ENCODE assay signal across 14 cellular contexts in genomic region chr17:74752415-74752814, GRCh38. TPM values are rescaled to one million over a fixed set of nuclear protein-coding genes. Genes with fewer than 3 reads are reported as not detected.
DNase-seq lines count a peak whose midpoint lies in the region; ATAC-seq and TF ChIP-seq lines count a peak whose summit lies in the region.
"Had no signal": no experiment of that assay in that cellular context is flagged by ENCODE, and none has a peak within 500 bp of the region (broad histone marks: within the 10 kb centered on the region; RNA-seq: fewer than 3 reads in every experiment).

No MANE protein-coding gene starts in this region.

- POLR2A ChIA-PET in activated CD8-positive, alpha-beta T cell treated with anti-CD3 and anti-CD28 coated beads for 36 hours (lab: Charles Lee), result interaction anchor here (3.0 kb wide), 1 partner anchor 11 kb away, joined by 13 read pairs; no protein-coding TSS in a partner anchor
- POLR2A ChIA-PET in SK-N-SH (lab: Yijun Ruan, JAX), result interaction anchor here (1.1 kb wide), 1 partner anchor 17 kb away, joined by 3 read pairs; no protein-coding TSS in a partner anchor

- peak overlapping the region in 3 of 4 donors; percentile 77 to 94 (median 91) for H3K27ac ChIP-seq in tibial nerve
- H3K27ac ChIP-seq in SK-N-SH (ENCODE audit: low read depth in 2 of 2, low read length in 1 of 2), result no peak overlapping the region
- H3K27ac ChIP-seq: WERI-Rb-1 had no signal

- H3K27me3 ChIP-seq in tibial nerve (no peaks in the 10 kb centered on the region), SK-N-SH (ENCODE audit: insufficient read depth) (no peaks in the 10 kb centered on the region)

- DNase-seq in activated T-cell treated with anti-CD3 and anti-CD28 coated beads, Interleukin-2, amount 50 U/mL, for 4 hours, result no peak
- DNase-seq in activated T-cell treated with anti-CD3 and anti-CD28 coated beads, Interleukin-2, amount 50 U/mL, for 48 hours, result no peak
- no peak for DNase-seq in activated CD8-positive, alpha-beta T cell treated with anti-CD3 and anti-CD28 coated beads for 36 hours
- DNase-seq in immature natural killer cell (no peak), tibial nerve (ENCODE audit: low spot score in 2 of 2) (no peak), middle frontal gyrus (ENCODE audit: extremely low spot score, low spot score) (no peak), SK-N-SH (no peak)
- DNase-seq: dermis blood vessel endothelial cell, DMS79, H7, NCI-H1417, WERI-Rb-1 had no signal

- H3K36me3 ChIP-seq in tibial nerve (no peaks in the 10 kb centered on the region), SK-N-SH (replicated peaks in 1 of 2; ENCODE audit: control insufficient read depth in 1 of 2, insufficient read depth in 2 of 2, low read length in 1 of 2) (no peaks in the 10 kb centered on the region)

- peaks cover 7% of the 10 kb centered on the region for H3K36me3 Mint-ChIP-seq in activated T-cell treated with anti-CD3 and anti-CD28 coated beads, Interleukin-2, amount 50 U/mL, for 4 hours (ENCODE audit: insufficient read depth)
- H3K36me3 Mint-ChIP-seq in activated CD8-positive, alpha-beta T cell treated with anti-CD3 and anti-CD28 coated beads for 36 hours (ENCODE audit: low read depth), result peaks cover 52% of the 10 kb centered on the region
- H3K36me3 Mint-ChIP-seq in immature natural killer cell, result peaks cover 11 to 31% (median 19%) of the 10 kb centered on the region in 3 donors

- H2AFZ ChIP-seq in SK-N-SH (ENCODE audit: low read depth), result no peak overlapping the region

- peaks cover 0 to 85% (median 57%) of the 10 kb centered on the region in 4 donors for H3K4me1 ChIP-seq in tibial nerve
- peaks cover 4 to 34% of the 10 kb centered on the region in 2 experiments; a peak in 3 of 4 replicates for H3K4me1 ChIP-seq in SK-N-SH (ENCODE audit: control insufficient read depth in 1 of 2, insufficient read depth in 2 of 2, low read depth in 1 of 2, low read length in 1 of 2)

- 64 to 65% methylated on average over 9 of the region's 9 CpGs for WGBS in tibial nerve, 2 donors
- WGBS in SK-N-SH (ENCODE audit: low lambda C conversion rate), result 94% methylated on average over 9 of the region's 9 CpGs

- H4K20me1 ChIP-seq in SK-N-SH (ENCODE audit: insufficient read depth), result no peaks in the 10 kb centered on the region

- H3K9ac ChIP-seq in SK-N-SH, result no peak overlapping the region

- H3K4me1 Mint-ChIP-seq in activated T-cell treated with anti-CD3 and anti-CD28 coated beads, Interleukin-2, amount 50 U/mL, for 4 hours (ENCODE audit: low read depth), result peaks cover 71% of the 10 kb centered on the region
- peaks cover 53% of the 10 kb centered on the region for H3K4me1 Mint-ChIP-seq in activated CD8-positive, alpha-beta T cell treated with anti-CD3 and anti-CD28 coated beads for 36 hours (ENCODE audit: low read depth)
- H3K4me1 Mint-ChIP-seq in immature natural killer cell, result peaks cover 79% of the 10 kb centered on the region in 2 donors

- H3K4me2 ChIP-seq in SK-N-SH, result no peak overlapping the region

- H3F3A ChIP-seq in SK-N-SH (replicated peaks; ENCODE audit: insufficient read depth), result peaks cover 1% of the 10 kb centered on the region

- no peaks in the 10 kb centered on the region for H3K27me3 Mint-ChIP-seq in activated T-cell treated with anti-CD3 and anti-CD28 coated beads, Interleukin-2, amount 50 U/mL, for 4 hours (ENCODE audit: low read depth)
- H3K27me3 Mint-ChIP-seq in activated CD8-positive, alpha-beta T cell treated with anti-CD3 and anti-CD28 coated beads for 36 hours, result no peaks in the 10 kb centered on the region
- H3K27me3 Mint-ChIP-seq in immature natural killer cell (ENCODE audit: low read depth in 3 of 3), result peaks cover 7 to 19% (median 16%) of the 10 kb centered on the region in 3 donors

- intact Hi-C loops in activated CD8-positive, alpha-beta T cell treated with anti-CD3 and anti-CD28 coated beads for 36 hours (cut with micrococcal nuclease), result no loop called here

- TF ChIP-seq POLR2A in tibial nerve (IDR thresholded peaks at IDR 0.05), result no peak

- TF ChIP-seq EP300 in tibial nerve (IDR thresholded peaks at IDR 0.05), result no peak
- no peak for TF ChIP-seq EP300 in SK-N-SH (IDR thresholded peaks at IDR 0.05; ENCODE audit: borderline replicate concordance in 1 of 2, low read depth in 1 of 2, low read length in 1 of 2)

- no peak for ATAC-seq in activated T-cell treated with anti-CD3 and anti-CD28 coated beads, Interleukin-2, amount 50 U/mL, for 4 hours
- ATAC-seq in activated CD8-positive, alpha-beta T cell treated with anti-CD3 and anti-CD28 coated beads for 36 hours, result no peak
- ATAC-seq in HG02763 (IDR thresholded peaks at IDR 0.05; ENCODE audit: unreplicated experiment), result no peak

- H3K9me3 ChIP-seq in tibial nerve (no peaks in the 10 kb centered on the region), SK-N-SH (no peaks in the 10 kb centered on the region)

- TF ChIP-seq CTCF in activated CD8-positive, alpha-beta T cell treated with anti-CD3 and anti-CD28 coated beads for 36 hours (IDR thresholded peaks at IDR 0.05), result no peak
- TF ChIP-seq CTCF in tibial nerve (IDR thresholded peaks at IDR 0.05) (no peak), SK-N-SH (IDR thresholded peaks at IDR 0.05) (no peak)

- H3K4me3 Mint-ChIP-seq in activated T-cell treated with anti-CD3 and anti-CD28 coated beads, Interleukin-2, amount 50 U/mL, for 4 hours, result peak overlapping the region; percentile 97
- H3K4me3 Mint-ChIP-seq in activated CD8-positive, alpha-beta T cell treated with anti-CD3 and anti-CD28 coated beads for 36 hours, result peak overlapping the region; percentile 85
- H3K4me3 Mint-ChIP-seq in immature natural killer cell, result peak overlapping the region; percentile 95 to 99 (median 97)

- peak overlapping the region; percentile 86 for H3K27ac Mint-ChIP-seq in activated CD8-positive, alpha-beta T cell treated with anti-CD3 and anti-CD28 coated beads for 36 hours
- H3K27ac Mint-ChIP-seq in immature natural killer cell, result peak overlapping the region; percentile 87 to 96 (median 92)

- no peaks in the 10 kb centered on the region for H3K9me2 ChIP-seq in SK-N-SH

- CTCF ChIA-PET in activated CD8-positive, alpha-beta T cell treated with anti-CD3 and anti-CD28 coated beads for 36 hours (lab: Charles Lee), result interaction anchor here (1.1 to 7.9 kb wide), 6 partner anchors 8 to 95 kb away, joined by 3 to 56 read pairs (median 12); no protein-coding TSS in a partner anchor
- CTCF ChIA-PET in SK-N-SH (lab: Yijun Ruan, JAX), result interaction anchor here (1.3 to 21.6 kb wide), 4 partner anchors 24 to 113 kb away, joined by 5 to 1361 read pairs (median 102); partner anchors contain the start of genes GRIN2C and NAT9

- TF ChIP-seq RAD21 in SK-N-SH (IDR thresholded peaks at IDR 0.05; ENCODE audit: low read length), result no peak

- H3K9me3 Mint-ChIP-seq in activated T-cell treated with anti-CD3 and anti-CD28 coated beads, Interleukin-2, amount 50 U/mL, for 4 hours, result no peaks in the 10 kb centered on the region
- H3K9me3 Mint-ChIP-seq in activated CD8-positive, alpha-beta T cell treated with anti-CD3 and anti-CD28 coated beads for 36 hours, result no peaks in the 10 kb centered on the region
- H3K9me3 Mint-ChIP-seq in immature natural killer cell, result peaks cover 0 to 2% (median 0%) of the 10 kb centered on the region in 6 donors

- no peak overlapping the region for H3K4me3 ChIP-seq in tibial nerve
- no peak overlapping the region for H3K4me3 ChIP-seq in SK-N-SH (ENCODE audit: low read depth in 2 of 2, low read length in 1 of 2)

- peaks cover 24% of the 10 kb centered on the region for H3K79me2 ChIP-seq in SK-N-SH (ENCODE audit: insufficient read depth)

TF ChIP-seq in SK-N-SH, 30 proteins besides CTCF, POLR2A, EP300 and RAD21 (continues in another document):
- TF ChIP-seq USF1 (IDR thresholded peaks at IDR 0.05; ENCODE audit: borderline replicate concordance, low read depth) (no peak), MEF2A (IDR thresholded peaks at IDR 0.05; ENCODE audit: borderline replicate concordance, low read depth) (no peak)

RNA-seq across cellular contexts. Expression of gene NHERF1, which starts 4.0 kb away (rescaled TPM):
- total RNA-seq in activated T-cell treated with anti-CD3 and anti-CD28 coated beads, Interleukin-2, amount 50 U/mL, for 4 hours, result 100 to 1,000 TPM; 124 to 138 (median 137) TPM
- 100 to 1,000 TPM; 143 to 150 TPM for total RNA-seq in activated CD8-positive, alpha-beta T cell treated with anti-CD3 and anti-CD28 coated beads for 36 hours
- polyA plus RNA-seq in immature natural killer cell, result 1,000 to 10,000 TPM in 1 of 3 donors, 100 to 1,000 TPM in 2; 566 to 1,121 (median 751) TPM
- total RNA-seq in tibial nerve, result 10 to 100 TPM; 42.2 to 55.2 (median 53.0) TPM
- 26.9 and 40.1 TPM in 2 replicates for polyA plus RNA-seq in SK-N-SH (2012; rRNA removed)
- polyA plus RNA-seq in SK-N-SH (2012; cell fraction: cytosol; rRNA removed), result 23.7 and 29.2 TPM in 2 replicates
- 21.2 and 25.9 TPM in 2 replicates for polyA plus RNA-seq in SK-N-SH (2012; cell fraction: nucleus; rRNA removed)

RNA-seq across cellular contexts. Expression of gene RAB37, which starts 15.4 kb away (rescaled TPM):
- under 1 TPM; 0.29 to 0.98 (median 0.33) TPM for total RNA-seq in activated T-cell treated with anti-CD3 and anti-CD28 coated beads, Interleukin-2, amount 50 U/mL, for 4 hours
- total RNA-seq in activated CD8-positive, alpha-beta T cell treated with anti-CD3 and anti-CD28 coated beads for 36 hours, result 1 to 10 TPM; 6.6 to 6.7 TPM
- 100 to 1,000 TPM; 208 to 218 (median 212) TPM for polyA plus RNA-seq in immature natural killer cell
- total RNA-seq in tibial nerve, result 1 to 10 TPM in 3 of 4 donors, under 1 TPM in 1; 0.87 to 4.4 (median 2.3) TPM
- 0.13 and 0.25 TPM in 2 replicates for polyA plus RNA-seq in SK-N-SH (2012; rRNA removed)
- 0.09 and 0.12 TPM in 2 replicates for polyA plus RNA-seq in SK-N-SH (2012; cell fraction: cytosol; rRNA removed)
- polyA plus RNA-seq in SK-N-SH (2012; cell fraction: nucleus; rRNA removed), result 0.26 and 0.31 TPM in 2 replicates

RNA-seq across cellular contexts. Expression of gene NAT9, which starts 23.7 kb away (rescaled TPM):
- total RNA-seq in activated T-cell treated with anti-CD3 and anti-CD28 coated beads, Interleukin-2, amount 50 U/mL, for 4 hours, result 10 to 100 TPM; 63.1 to 68.7 (median 65.9) TPM
- total RNA-seq in activated CD8-positive, alpha-beta T cell treated with anti-CD3 and anti-CD28 coated beads for 36 hours, result 10 to 100 TPM; 35.5 to 42.4 TPM
- polyA plus RNA-seq in immature natural killer cell (10 to 100 TPM in 1 of 3 donors, 1 to 10 TPM in 2; 4.3 to 11.2 (median 6.3) TPM), SK-N-SH (2012; rRNA removed) (117 and 190 TPM in 2 replicates)
- total RNA-seq in tibial nerve, result 10 to 100 TPM; 27.5 to 78.6 (median 43.2) TPM
- 38.1 and 64.6 TPM in 2 replicates for polyA plus RNA-seq in SK-N-SH (2012; cell fraction: cytosol; rRNA removed)
- polyA plus RNA-seq in SK-N-SH (2012; cell fraction: nucleus; rRNA removed), result 744 and 872 TPM in 2 replicates

RNA-seq across cellular contexts. Expression of gene CD300LF, which starts 39.7 kb away (rescaled TPM):
- total RNA-seq in activated T-cell treated with anti-CD3 and anti-CD28 coated beads, Interleukin-2, amount 50 U/mL, for 4 hours, result not detected
- not detected for total RNA-seq in activated CD8-positive, alpha-beta T cell treated with anti-CD3 and anti-CD28 coated beads for 36 hours
- 1 to 10 TPM; 1.9 to 4.2 (median 2.0) TPM for polyA plus RNA-seq in immature natural killer cell
- 1 to 10 TPM in 1 of 4 donors, not detected in 3; 2.1 TPM for total RNA-seq in tibial nerve
- polyA plus RNA-seq in SK-N-SH (2012; rRNA removed), result not detected in 2 replicates
- polyA plus RNA-seq in SK-N-SH (2012; cell fraction: cytosol; rRNA removed), result not detected in 2 replicates
- not detected in 2 replicates for polyA plus RNA-seq in SK-N-SH (2012; cell fraction: nucleus; rRNA removed)
- total RNA-seq: dermis blood vessel endothelial cell, H7 had no signal
- polyA plus RNA-seq: keratinocyte had no signal

Comparison
In these comparisons a context has a peak if more than half of its experiments do, and no peak if none do; other contexts are left out.
1. H3K27ac ChIP-seq: peak in tibial nerve (3 of 4); none in SK-N-SH (0 of 2).
2. Peak in every context shown above with its lines, with median percentiles within 50 percentile points of each other: H3K4me3 Mint-ChIP-seq.